In genomic region chr1:39407889-39408640, GRCh38 we compare ENCODE assay signal across 8 cellular contexts.
DNase-seq lines count a peak whose midpoint lies in the region; ATAC-seq, FAIRE-seq and TF ChIP-seq lines count a peak whose summit lies in the region.

No MANE protein-coding gene starts in this region.

- dilution Hi-C loops in IMR-90 (cut with HindIII; ENCODE audit: low sequenced_read_pairs, unreplicated experiment) = no loop called here

- peak overlapping the region; percentile 93 for H2AK5ac ChIP-seq in IMR-90 (ENCODE audit: low read depth, low read length)

- no peak for TF ChIP-seq CTCF in IMR-90 (conservative IDR thresholded peaks at IDR 0.05; ENCODE audit: low read depth, low read length)
- 0 out of 2 replicates have a peak, but pooled peaks have one; percentile 6 for TF ChIP-seq CTCF in HepG2 (CRISPR knock-in tag; IDR thresholded peaks at IDR 0.05)
- no peak for TF ChIP-seq CTCF in thoracic aorta (IDR thresholded peaks at IDR 0.05)

- peaks cover 8% of the 10 kb centered on the region; the same call in 1 of the 2 replicates for H3K36me3 ChIP-seq in IMR-90 (ENCODE audit: control insufficient read depth, insufficient read depth, low read length)
- H3K36me3 ChIP-seq in adipocyte (ENCODE audit: control insufficient read depth, insufficient read depth, low read length, severe bottlenecking) = no peaks in the 10 kb centered on the region
- H3K36me3 ChIP-seq in HepG2 (replicated peaks in 1 of 2; ENCODE audit: control insufficient read depth in 1 of 2, insufficient read depth in 2 of 2, low read length in 2 of 2) = peaks cover 0 to 7% of the 10 kb centered on the region in 2 experiments; a peak in 1 of 5 replicates
- H3K36me3 ChIP-seq in thoracic aorta = no peaks in the 10 kb centered on the region

- peak overlapping the region; percentile 84 for H3K4me2 ChIP-seq in IMR-90 (ENCODE audit: low read depth, low read length)
- peak overlapping the region; percentile 82 for H3K4me2 ChIP-seq in HepG2 (ENCODE audit: low read depth, low read length)

- 2% methylated on average over 8 of the region's 38 CpGs; no CpG with 5 or more reads in 1 of the 2 experiments for WGBS in IMR-90 (ENCODE audit: extremely low coverage in 2 of 2, insufficient read length in 1 of 2), 2 experiments
- 0% methylated on average over 12 of the region's 38 CpGs for WGBS in HepG2 (ENCODE audit: low lambda C conversion rate)

- CTCF ChIA-PET in IMR-90 (lab: Yijun Ruan, JAX) (interaction anchor here (4.3 kb wide), 1 partner anchor 21 kb away, joined by 32 read pairs; no protein-coding TSS in a partner anchor), HepG2 (lab: Yijun Ruan, JAX; ENCODE audit: low intra/inter-chr PET ratio, low total read pairs) (no interaction called here)

- H2AFZ ChIP-seq in IMR-90 (replicated peaks; ENCODE audit: low read length, poor library complexity) (peak overlapping the region; percentile 88), HepG2 (ENCODE audit: low read length) (no peak overlapping the region)

- H4K91ac ChIP-seq in IMR-90 (ENCODE audit: insufficient read depth, low read depth, low read length) = peak overlapping the region; percentile 86

- H2BK5ac ChIP-seq in IMR-90 (ENCODE audit: low read depth, low read length, poor library complexity, severe bottlenecking) = peak overlapping the region; percentile 91

- H3K4me1 ChIP-seq in IMR-90 (ENCODE audit: control insufficient read depth, insufficient read depth, low read length) = peaks cover 33% of the 10 kb centered on the region
- peaks cover 62% of the 10 kb centered on the region for H3K4me1 ChIP-seq in adipocyte (ENCODE audit: control insufficient read depth, insufficient read depth, low read length)
- H3K4me1 ChIP-seq in HepG2 (ENCODE audit: insufficient read depth, low read length) = peaks cover 69% of the 10 kb centered on the region
- peaks cover 47 to 77% of the 10 kb centered on the region in 2 donors for H3K4me1 ChIP-seq in thoracic aorta (ENCODE audit: control insufficient read depth in 1 of 2, low read depth in 2 of 2)

- peak overlapping the region; percentile 99 for H3K27ac ChIP-seq in IMR-90 (ENCODE audit: insufficient read depth, low read length)
- H3K27ac ChIP-seq in HepG2 (ENCODE audit: extremely low read length, insufficient read depth, low read length) = peak overlapping the region; percentile 97
- peak overlapping the region; percentile 92 to 95 for H3K27ac ChIP-seq in thoracic aorta

- H2BK15ac ChIP-seq in IMR-90 (ENCODE audit: low read depth, low read length) = peak overlapping the region; percentile 35; the same call in 2 of the 3 replicates

- TF ChIP-seq POLR2A in IMR-90 (IDR thresholded peaks at IDR 0.05; ENCODE audit: low read depth, low read length) (no peak), HepG2 (IDR thresholded peaks at IDR 0.05; ENCODE audit: insufficient read depth in 1 of 2, low read depth in 2 of 2, low read length in 2 of 2) (peak; percentile 50 to 51)

- ATAC-seq in IMR-90 (ENCODE audit: low read depth) (no peak), HepG2 (peak; percentile 63), thoracic aorta (ENCODE audit: insufficient number of reproducible peaks, low FRiP score, low read depth) (no peak), GM21723 (IDR thresholded peaks at IDR 0.05; ENCODE audit: unreplicated experiment) (no peak)

- peak overlapping the region; percentile 98 for H3K23ac ChIP-seq in IMR-90 (ENCODE audit: low read depth, low read length)

- H3K4me3 ChIP-seq in IMR-90 (ENCODE audit: insufficient read depth, low read depth, low read length) = peak overlapping the region; percentile 61
- peak overlapping the region; percentile 86 for H3K4me3 ChIP-seq in adipocyte (ENCODE audit: low read length)
- peak overlapping the region; percentile 63 to 89 (median 88) for H3K4me3 ChIP-seq in HepG2 (replicated peaks in 1 of 3; ENCODE audit: insufficient read depth in 1 of 3, low read depth in 2 of 3, low read length in 3 of 3)
- H3K4me3 ChIP-seq in thoracic aorta = peak overlapping the region; percentile 92

- TF ChIP-seq RAD21 in IMR-90 (IDR thresholded peaks at IDR 0.05; ENCODE audit: low read length) = no peak
- TF ChIP-seq RAD21 in HepG2 (CRISPR knock-in tag; IDR thresholded peaks at IDR 0.05) = no peak

- H2BK20ac ChIP-seq in IMR-90 (ENCODE audit: low read depth, low read length) = peak overlapping the region; percentile 53

- BruUV-seq in IMR-90 (replicated peaks; lab: Mats Ljungman, UMichigan) = no TSS peak
- BruUV-seq in HepG2 (replicated peaks; lab: Mats Ljungman, UMichigan) = TSS peak; percentile 96

- POLR2A ChIA-PET in IMR-90 (lab: Charles Lee; ENCODE audit: unreplicated experiment) (no interaction called here), HepG2 (lab: Yijun Ruan, JAX) (interaction anchor here (1.0 to 5.1 kb wide), 8 partner anchors 9 to 250 kb away, joined by 3 to 41 read pairs (median 7); no protein-coding TSS in a partner anchor)

- intact Hi-C loops in IMR-90 (cut with micrococcal nuclease) (loop anchor here (1.0 to 5.0 kb wide), 2 partner anchors 10 to 216 kb away; no protein-coding TSS in a partner anchor), HepG2 (cut with micrococcal nuclease; ENCODE audit: unreplicated experiment) (loop anchor here (2.0 kb wide), 1 partner anchor 15 kb away; no protein-coding TSS in a partner anchor)

- H3K79me1 ChIP-seq in IMR-90 (ENCODE audit: low read depth in 1 of 2, low read length in 2 of 2) = peaks cover 31 to 75% of the 10 kb centered on the region in 2 experiments

- peak overlapping the region; percentile 77 to 95 for H4K8ac ChIP-seq in IMR-90 (ENCODE audit: low read depth in 2 of 2, low read length in 2 of 2)

- H4K20me1 ChIP-seq in IMR-90 (ENCODE audit: insufficient read depth, low read length) = peaks cover 38% of the 10 kb centered on the region
- peaks cover 25% of the 10 kb centered on the region for H4K20me1 ChIP-seq in HepG2 (ENCODE audit: insufficient read depth, low read length)

- H3K14ac ChIP-seq in IMR-90 (replicated peaks; ENCODE audit: low read depth, low read length) = peak overlapping the region; percentile 97

- peak overlapping the region; percentile 96 for H3K56ac ChIP-seq in IMR-90 (ENCODE audit: extremely low read depth, insufficient read depth, low read length)

- TF ChIP-seq EP300 in HepG2 (IDR thresholded peaks at IDR 0.05; ENCODE audit: low read depth in 2 of 2, low read length in 2 of 2) (no peak; a peak in 1 of 4 replicates), HepG2 (CRISPR knock-in tag; IDR thresholded peaks at IDR 0.05; ENCODE audit: borderline replicate concordance) (no peak)

- H3K27me3 ChIP-seq in IMR-90 (ENCODE audit: control insufficient read depth, insufficient read depth, low read length) (no peaks in the 10 kb centered on the region), adipocyte (replicated peaks; ENCODE audit: control insufficient read depth, insufficient read depth, low read length) (no peaks in the 10 kb centered on the region), HepG2 (ENCODE audit: control insufficient read depth in 1 of 2, insufficient read depth in 2 of 2, low read length in 2 of 2) (no peaks in the 10 kb centered on the region; a peak in 1 of 5 replicates), thoracic aorta (replicated peaks; ENCODE audit: insufficient read depth) (no peaks in the 10 kb centered on the region)

- peaks cover 34% of the 10 kb centered on the region for H3K79me2 ChIP-seq in HepG2 (ENCODE audit: insufficient read depth, low read length)

- DNase-seq in DMS153 (lab: John Stamatoyannopoulos, UW) = peak; percentile 57
- DNase-seq in IMR-90 = no peak
- DNase-seq in adipocyte (ENCODE audit: low read depth) = no peak
- peak; percentile 79 for DNase-seq in HepG2 (ENCODE audit: low spot score)
- DNase-seq in thoracic aorta (ENCODE audit: low spot score) = no peak
- no peak for DNase-seq in cerebellar cortex (ENCODE audit: low spot score)
- no peak for DNase-seq in COLO829 (ENCODE audit: low spot score)

- H3K9ac ChIP-seq in IMR-90 (ENCODE audit: low read depth, low read length) (peak overlapping the region; percentile 95), adipocyte (ENCODE audit: low read length) (peak overlapping the region; percentile 89), HepG2 (ENCODE audit: insufficient read depth, low read depth, low read length) (peak overlapping the region; percentile 98)

- H2BK120ac ChIP-seq in IMR-90 (ENCODE audit: low read depth, low read length) = peak overlapping the region; percentile 92

- peak overlapping the region; percentile 95 for H3K4ac ChIP-seq in IMR-90 (ENCODE audit: low read depth, low read length)

- H3K9me1 ChIP-seq in IMR-90 (ENCODE audit: insufficient read depth, low read length) = peaks cover 4% of the 10 kb centered on the region; the same call in 1 of the 2 replicates

- H2AK9ac ChIP-seq in IMR-90 (replicated peaks; ENCODE audit: low read depth, low read length, poor library complexity) = peak overlapping the region; percentile 92

- in situ Hi-C loops in IMR-90 (cut with MboI; ENCODE audit: low sequenced_read_pairs) (no loop called here), HepG2 (cut with HindIII; ENCODE audit: extremely low pct_ligation_motif_present, low pct_unique_long_range_greater_than_20kb) (no loop called here)

- peak; percentile 84 for FAIRE-seq in HepG2 (lab: Jason Lieb, UNC)

- H3K18ac ChIP-seq in IMR-90 (ENCODE audit: low read depth, low read length) = peak overlapping the region; percentile 62

- H3K9me3 ChIP-seq in IMR-90 (ENCODE audit: control insufficient read depth, insufficient read depth, low read length) (no peaks in the 10 kb centered on the region), adipocyte (ENCODE audit: control insufficient read depth, low read length) (no peaks in the 10 kb centered on the region), HepG2 (ENCODE audit: low read length) (no peaks in the 10 kb centered on the region), thoracic aorta (no peaks in the 10 kb centered on the region)

- H4K5ac ChIP-seq in IMR-90 (ENCODE audit: low read depth, low read length) = peak overlapping the region; percentile 45

TF ChIP-seq in IMR-90, 13 proteins besides CTCF, POLR2A, EP300 and RAD21 (continues in another document):
- TF ChIP-seq FOS (IDR thresholded peaks at IDR 0.05; ENCODE audit: low read depth, low read length) (no peak), MAZ (IDR thresholded peaks at IDR 0.05; ENCODE audit: borderline replicate concordance, low read depth, low read length) (no peak), RCOR1 (IDR thresholded peaks at IDR 0.05; ENCODE audit: insufficient replicate concordance, low read length) (no peak), NFE2L2 (IDR thresholded peaks at IDR 0.05; ENCODE audit: low read depth, low read length) (no peak)

TF ChIP-seq in HepG2, 621 proteins besides CTCF, POLR2A, EP300 and RAD21 (continues in another document):
- TF ChIP-seq TOE1 (CRISPR knock-in tag; IDR thresholded peaks at IDR 0.05) = no peak
- TF ChIP-seq SOX13 (IDR thresholded peaks at IDR 0.05) = no peak; the same call in 1 of the 2 replicates
- TF ChIP-seq SOX13 (CRISPR knock-in tag; conservative IDR thresholded peaks at IDR 0.05 in 1 of 2, IDR thresholded peaks at IDR 0.05 in 1 of 2) = peak in 1 of 2 experiments; percentile 54; a peak in 1 of 4 replicates
- no peak for TF ChIP-seq SOX6 (IDR thresholded peaks at IDR 0.05)
- TF ChIP-seq SOX6 (CRISPR knock-in tag; IDR thresholded peaks at IDR 0.05) = peak; percentile 13; the same call in 1 of the 2 replicates
- peak; percentile 79; the same call in 1 of the 2 replicates for TF ChIP-seq NCOR1 (IDR thresholded peaks at IDR 0.05; ENCODE audit: borderline replicate concordance, low read length)

Comparison
In these comparisons a context has a peak if more than half of its experiments do, and no peak if none do; other contexts are left out.
1. DNase-seq: peak in DMS153 (single experiment) and HepG2 (single experiment); none in IMR-90 (single experiment), adipocyte (single experiment), thoracic aorta (single experiment), cerebellar cortex (single experiment) and COLO829 (single experiment).
2. Peak in every context shown above with its lines, with median percentiles within 50 percentile points of each other: H3K27ac ChIP-seq, H3K4me3 ChIP-seq and H3K9ac ChIP-seq.